ENCODE assay signal across 32 cellular contexts in genomic region chr19:47434088-47434487, GRCh38. TPM values are rescaled to one million over a fixed set of nuclear protein-coding genes. Genes with fewer than 3 reads are reported as not detected.
"Had no signal": no experiment of that assay in that cellular context is flagged by ENCODE, and none has a peak within 500 bp of the region (broad histone marks: within the 10 kb centered on the region; RNA-seq: fewer than 3 reads in every experiment).

No MANE protein-coding gene starts in this region.

- FAIRE-seq: astrocyte, colon had no signal

- DNase-seq: activated CD4-positive, alpha-beta memory T cell treated with anti-CD3 and anti-CD28 coated beads, Interleukin-2, amount 10 ng/mL, durations not matched to agents 7 days and 5 days; activated CD4-positive, alpha-beta T cell treated with anti-CD3 and anti-CD28 coated beads for 1 hour; activated CD4-positive, alpha-beta T cell treated with anti-CD3 and anti-CD28 coated beads for 4 hours; activated CD4-positive, alpha-beta T cell treated with anti-CD3 and anti-CD28 coated beads, Interleukin-2, amount 10 ng/mL, durations not matched to agents 7 days and 5 days; activated CD4-positive, alpha-beta T cell treated with anti-CD3 and anti-CD28 coated beads, Interleukin-2, amount 50 U/mL, for 4 hours; activated CD8-positive, alpha-beta memory T cell treated with anti-CD3 and anti-CD28 coated beads, Interleukin-2, amount 50 U/mL, for 48 hours; activated gamma-delta T cell; activated naive CD4-positive, alpha-beta T cell; activated naive CD4-positive, alpha-beta T cell treated with anti-CD3 and anti-CD28 coated beads, Interleukin-2, amount 50 U/mL, for 16 hours; activated T-cell treated with anti-CD3 and anti-CD28 coated beads for 4 hours; activated T-cell treated with anti-CD3 and anti-CD28 coated beads, Interleukin-2, amount 50 U/mL, for 24 hours; activated T-cell treated with anti-CD3 and anti-CD28 coated beads, Interleukin-2, amount 50 U/mL, for 72 hours; amniotic stem cell; anterior cingulate cortex; brain microvascular endothelial cell; cortex of kidney; dermis blood vessel endothelial cell; effector CD4-positive, alpha-beta T cell; effector memory CD8-positive, alpha-beta T cell; erythroblast; foreskin keratinocyte; gastrocnemius medialis; heart right ventricle; T-cell; T-helper 17 cell; T1000 had no signal

- ATAC-seq: activated T-cell treated with anti-CD3 and anti-CD28 coated beads, Interleukin-2, amount 50 U/mL, for 72 hours; effector memory CD8-positive, alpha-beta T cell; foreskin keratinocyte; gastrocnemius medialis; heart right ventricle; T-cell; T-helper 17 cell; WTC11 had no signal

- H3K27me3 ChIP-seq: brain microvascular endothelial cell had no signal

- H3K4me3 ChIP-seq: esophagus muscularis mucosa, gastrocnemius medialis, heart right ventricle had no signal

- H3K4me1 ChIP-seq: foreskin keratinocyte had no signal

- H3K9me3 ChIP-seq: esophagus muscularis mucosa, gastrocnemius medialis, heart right ventricle had no signal

- H3K27ac ChIP-seq: brain microvascular endothelial cell, esophagus muscularis mucosa, foreskin keratinocyte, gastrocnemius medialis, heart right ventricle, VCaP had no signal

- H3K36me3 ChIP-seq: brain microvascular endothelial cell, esophagus muscularis mucosa, gastrocnemius medialis, heart right ventricle had no signal

RNA-seq across cellular contexts. Expression of gene MEIS3, which starts 14.8 kb away (rescaled TPM):
- total RNA-seq: activated CD4-positive, alpha-beta T cell treated with anti-CD3 and anti-CD28 coated beads, Interleukin-2, amount 10 ng/mL, durations not matched to agents 7 days and 5 days; dermis blood vessel endothelial cell had no signal

RNA-seq across cellular contexts. Expression of gene SLC8A2, which starts 37.6 kb away (rescaled TPM):
- total RNA-seq: activated CD4-positive, alpha-beta memory T cell treated with anti-CD3 and anti-CD28 coated beads, Interleukin-2, amount 10 ng/mL, durations not matched to agents 7 days and 5 days; activated CD4-positive, alpha-beta T cell treated with anti-CD3 and anti-CD28 coated beads, Interleukin-2, amount 10 ng/mL, durations not matched to agents 7 days and 5 days; gastrocnemius medialis; glomerular endothelial cell; T-cell; T-helper 17 cell had no signal
